Comparison of ENCODE assay signal across 9 cellular contexts in genomic region chr10:74922921-74923320, GRCh38.
DNase-seq lines count a peak whose midpoint lies in the region; ATAC-seq and TF ChIP-seq lines count a peak whose summit lies in the region.
"Had no signal": no experiment of that assay in that cellular context is flagged by ENCODE, and none has a peak within 500 bp of the region (broad histone marks: within the 10 kb centered on the region; RNA-seq: fewer than 3 reads in every experiment).

No MANE protein-coding gene starts in this region.

- H3K9ac ChIP-seq in mesendoderm (ENCODE audit: low read length) = no peak overlapping the region

- TF ChIP-seq EP300 in upper lobe of left lung (IDR thresholded peaks at IDR 0.05) = no peak

- H4K8ac ChIP-seq in mesendoderm (ENCODE audit: low read depth, low read length) = peak overlapping the region; percentile 43

- no peak overlapping the region for H2BK120ac ChIP-seq in mesendoderm (ENCODE audit: low read depth, low read length)

- no peak overlapping the region for H2BK5ac ChIP-seq in mesendoderm (ENCODE audit: low read length)

- TF ChIP-seq CTCF in cardiac muscle cell (IDR thresholded peaks at IDR 0.05; ENCODE audit: low read depth, low read length) = no peak
- no peak for TF ChIP-seq CTCF in right atrium auricular region (IDR thresholded peaks at IDR 0.05)
- no peak for TF ChIP-seq CTCF in body of pancreas (IDR thresholded peaks at IDR 0.05)
- TF ChIP-seq CTCF in upper lobe of left lung (IDR thresholded peaks at IDR 0.05) = no peak

- H3K79me1 ChIP-seq in mesendoderm (ENCODE audit: low read length) = peaks cover 7% of the 10 kb centered on the region

- H2AK5ac ChIP-seq in mesendoderm (ENCODE audit: low read length) = no peak overlapping the region

- ATAC-seq in body of pancreas = no peak
- ATAC-seq in upper lobe of left lung (ENCODE audit: low FRiP score in 2 of 2) = peak in 1 of 2 donors; percentile 17
- no peak for ATAC-seq in GM21526 (IDR thresholded peaks at IDR 0.05; ENCODE audit: low FRiP score, unreplicated experiment)

- H3K4me3 ChIP-seq in cardiac muscle cell (no peak overlapping the region), right atrium auricular region (no peak overlapping the region), body of pancreas (no peak overlapping the region), mesendoderm (ENCODE audit: low read length) (no peak overlapping the region), upper lobe of left lung (no peak overlapping the region)

- no peak for DNase-seq in cardiac muscle cell (ENCODE audit: low read depth in 1 of 2, low spot score in 1 of 2)
- no peak for DNase-seq in right atrium auricular region (ENCODE audit: low spot score)
- DNase-seq in body of pancreas = no peak
- DNase-seq in mesendoderm = no peak
- DNase-seq in upper lobe of left lung = no peak
- DNase-seq in foreskin melanocyte = no peak
- DNase-seq in NCI-H2029 (lab: John Stamatoyannopoulos, UW) = no peak
- DNase-seq: NCI-H187 treated with DMSO at 0.1 percent for 48 hours had no signal

- H3K79me2 ChIP-seq in mesendoderm (ENCODE audit: control insufficient read depth, insufficient read depth, low read length) = peaks cover 3% of the 10 kb centered on the region

- TF ChIP-seq POLR2A in body of pancreas (IDR thresholded peaks at IDR 0.05) (no peak), upper lobe of left lung (IDR thresholded peaks at IDR 0.05) (no peak)

- H3K18ac ChIP-seq in mesendoderm (ENCODE audit: low read length) = no peak overlapping the region

- no peak overlapping the region for H3K4me2 ChIP-seq in mesendoderm (ENCODE audit: low read length)

- H3K36me3 ChIP-seq in cardiac muscle cell (no peaks in the 10 kb centered on the region), right atrium auricular region (no peaks in the 10 kb centered on the region), body of pancreas (replicated peaks in 1 of 2; ENCODE audit: insufficient read depth in 1 of 2, low read depth in 2 of 2) (no peaks in the 10 kb centered on the region), mesendoderm (ENCODE audit: control insufficient read depth, insufficient read depth, low read length) (no peaks in the 10 kb centered on the region), upper lobe of left lung (no peaks in the 10 kb centered on the region)

- no peaks in the 10 kb centered on the region for H3K9me3 ChIP-seq in cardiac muscle cell (ENCODE audit: low read depth)
- H3K9me3 ChIP-seq in right atrium auricular region = peaks cover 0 to 9% of the 10 kb centered on the region in 2 donors
- H3K9me3 ChIP-seq in body of pancreas = no peaks in the 10 kb centered on the region
- peaks cover 0 to 8% (median 3%) of the 10 kb centered on the region in 4 donors for H3K9me3 ChIP-seq in upper lobe of left lung

- WGBS in body of pancreas, 2 donors = 38% methylated on average over 1 of the region's 1 CpG
- WGBS in mesendoderm (ENCODE audit: extremely low coverage, insufficient coverage, low lambda C conversion rate) = no CpG with 5 or more reads among the region's 1 CpG
- 59 to 60% methylated on average over 1 of the region's 1 CpG for WGBS in upper lobe of left lung, 2 donors

- H3K27me3 ChIP-seq in cardiac muscle cell (no peaks in the 10 kb centered on the region), right atrium auricular region (no peaks in the 10 kb centered on the region), body of pancreas (no peaks in the 10 kb centered on the region), mesendoderm (ENCODE audit: insufficient read depth, low read length, poor library complexity) (no peaks in the 10 kb centered on the region), upper lobe of left lung (no peaks in the 10 kb centered on the region)

- H2BK15ac ChIP-seq in mesendoderm (replicated peaks; ENCODE audit: low read depth) = no peak overlapping the region

- H3K27ac ChIP-seq in cardiac muscle cell = peak overlapping the region; percentile 81
- H3K27ac ChIP-seq in right atrium auricular region = peak overlapping the region in 1 of 2 donors; percentile 87
- H3K27ac ChIP-seq in body of pancreas = peak overlapping the region in 3 of 4 donors; percentile 4 to 69 (median 58)
- H3K27ac ChIP-seq in mesendoderm (ENCODE audit: low read depth, low read length) = no peak overlapping the region
- peak overlapping the region in 3 of 4 donors; percentile 8 to 80 (median 45) for H3K27ac ChIP-seq in upper lobe of left lung

- no peak overlapping the region for H3K4ac ChIP-seq in mesendoderm (ENCODE audit: low read depth, low read length)

- H4K5ac ChIP-seq in mesendoderm (ENCODE audit: low read length) = no peak overlapping the region

- H3K23ac ChIP-seq in mesendoderm (ENCODE audit: low read length) = no peak overlapping the region

- H3K56ac ChIP-seq in mesendoderm (ENCODE audit: low read length) = no peak overlapping the region

- intact Hi-C loops in body of pancreas (cut with DNase I) = no loop called here

- H3K4me1 ChIP-seq in cardiac muscle cell (ENCODE audit: low read depth) (peaks cover 39% of the 10 kb centered on the region), right atrium auricular region (peaks cover 0 to 66% of the 10 kb centered on the region in 2 donors), body of pancreas (peaks cover 71% of the 10 kb centered on the region), mesendoderm (ENCODE audit: control insufficient read depth, low read depth, low read length) (peaks cover 10% of the 10 kb centered on the region), upper lobe of left lung (peaks cover 50 to 55% (median 52%) of the 10 kb centered on the region in 4 donors)
